ENCODE assay signal across 29 cellular contexts in the genomic region with DNA sequence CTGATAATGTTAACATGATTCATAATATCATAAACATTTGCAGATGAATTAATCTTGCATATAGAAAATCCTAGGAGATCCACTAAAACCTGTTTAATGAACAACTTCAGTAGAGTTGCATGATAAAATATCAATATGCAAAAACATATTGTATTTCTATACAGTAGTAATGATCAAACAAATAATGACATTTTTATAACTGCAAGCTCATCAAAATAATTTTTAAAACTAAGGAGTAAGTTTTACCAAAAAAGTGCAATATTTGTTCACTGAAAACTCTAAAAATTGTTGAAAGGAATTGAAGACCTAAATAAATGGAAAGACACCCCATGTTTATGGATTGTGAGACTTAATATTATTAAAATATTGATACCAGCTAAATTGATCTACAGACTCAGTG.
"Had no signal": no experiment of that assay in that cellular context is flagged by ENCODE, and none has a peak within 500 bp of the region (broad histone marks: within the 10 kb centered on the region; RNA-seq: fewer than 3 reads in every experiment).

No MANE protein-coding gene starts in this region.

- H3K27me3 ChIP-seq: neural progenitor cell, ovary, suprapubic skin, testis, tibial artery, transverse colon, upper lobe of right lung, uterus had no signal

- H3K4me2 ChIP-seq: neural progenitor cell, smooth muscle cell had no signal

- H3K9me3 ChIP-seq: ovary, psoas muscle, suprapubic skin, testis, transverse colon, upper lobe of right lung, uterus had no signal

- H3K36me3 ChIP-seq: neural progenitor cell, ovary, suprapubic skin, tibial artery, transverse colon, upper lobe of right lung, uterus had no signal

- DNase-seq: naive thymus-derived CD4-positive, alpha-beta T cell; natural killer cell; occipital lobe; ovary; posterior cingulate gyrus; psoas muscle; right cardiac atrium; spleen; stimulated activated CD4-positive, alpha-beta T cell treated with anti-CD3 and anti-CD28 coated beads, Interleukin-12 subunit alpha, Interleukin-12 subunit beta, amount 100 ng/mL, for 4 hours; stimulated activated CD4-positive, alpha-beta T cell treated with anti-CD3 and anti-CD28 coated beads, Interleukin-1b, Interleukin-23, amount 100 ng/mL, for 48 hours; stimulated activated CD4-positive, alpha-beta T cell treated with anti-CD3 and anti-CD28 coated beads, Interleukin-4, amount 100 ng/mL, for 1 hour; stimulated activated CD4-positive, alpha-beta T cell treated with anti-CD3 and anti-CD28 coated beads, Interleukin-4, amount 100 ng/mL, for 4 hours; stimulated activated CD8-positive, alpha-beta memory T cell treated with anti-CD3 and anti-CD28 coated beads, Interleukin-4, amount 100 ng/mL, for 48 hours; stimulated activated naive CD4-positive, alpha-beta T cell; stimulated activated naive CD8-positive, alpha-beta T cell treated with anti-CD3 and anti-CD28 coated beads, Interleukin-15, amount 100 ng/mL, for 72 hours; stimulated activated naive CD8-positive, alpha-beta T cell treated with anti-CD3 and anti-CD28 coated beads, Interleukin-15, Interleukin-2, amounts not matched to agents 100 U/mL and 50 U/mL, for 24 hours; substantia nigra; testis; tibial artery; transverse colon; upper lobe of right lung; uterus had no signal

- ATAC-seq: naive thymus-derived CD4-positive, alpha-beta T cell; natural killer cell; psoas muscle; right cardiac atrium; sciatic nerve; stimulated activated memory B cell treated with anti-CD40 and anti-IgM and Interleukin-4, amounts not matched to agents 10 μg/mL and 1 μg/mL and 100 μg/mL, for 72 hours; stimulated activated naive CD8-positive, alpha-beta T cell treated with anti-CD3 and anti-CD28 coated beads, Interleukin-15, amount 100 ng/mL, for 72 hours; stimulated activated naive CD8-positive, alpha-beta T cell treated with anti-CD3 and anti-CD28 coated beads, Interleukin-15, Interleukin-2, amounts not matched to agents 100 U/mL and 50 U/mL, for 24 hours; upper lobe of right lung had no signal

- H3K27ac ChIP-seq: neural progenitor cell, ovary, parathyroid adenoma, psoas muscle, skin epidermis, spleen, suprapubic skin, testis, tibial artery, transverse colon, upper lobe of right lung, uterus had no signal

- H3K4me3 ChIP-seq: neural progenitor cell, ovary, psoas muscle, skin epidermis, smooth muscle cell, spleen, suprapubic skin, testis, tibial artery, transverse colon, upper lobe of right lung, uterus had no signal

- H3K4me1 ChIP-seq: neural progenitor cell, parathyroid adenoma, psoas muscle, spleen, suprapubic skin, testis, tibial artery, transverse colon, upper lobe of right lung, uterus had no signal

- H3K9ac ChIP-seq: neural progenitor cell, parathyroid adenoma had no signal

- H2AFZ ChIP-seq: neural progenitor cell, parathyroid adenoma had no signal
